Comparison of ENCODE assay signal across 10 cellular contexts in the genomic region with DNA sequence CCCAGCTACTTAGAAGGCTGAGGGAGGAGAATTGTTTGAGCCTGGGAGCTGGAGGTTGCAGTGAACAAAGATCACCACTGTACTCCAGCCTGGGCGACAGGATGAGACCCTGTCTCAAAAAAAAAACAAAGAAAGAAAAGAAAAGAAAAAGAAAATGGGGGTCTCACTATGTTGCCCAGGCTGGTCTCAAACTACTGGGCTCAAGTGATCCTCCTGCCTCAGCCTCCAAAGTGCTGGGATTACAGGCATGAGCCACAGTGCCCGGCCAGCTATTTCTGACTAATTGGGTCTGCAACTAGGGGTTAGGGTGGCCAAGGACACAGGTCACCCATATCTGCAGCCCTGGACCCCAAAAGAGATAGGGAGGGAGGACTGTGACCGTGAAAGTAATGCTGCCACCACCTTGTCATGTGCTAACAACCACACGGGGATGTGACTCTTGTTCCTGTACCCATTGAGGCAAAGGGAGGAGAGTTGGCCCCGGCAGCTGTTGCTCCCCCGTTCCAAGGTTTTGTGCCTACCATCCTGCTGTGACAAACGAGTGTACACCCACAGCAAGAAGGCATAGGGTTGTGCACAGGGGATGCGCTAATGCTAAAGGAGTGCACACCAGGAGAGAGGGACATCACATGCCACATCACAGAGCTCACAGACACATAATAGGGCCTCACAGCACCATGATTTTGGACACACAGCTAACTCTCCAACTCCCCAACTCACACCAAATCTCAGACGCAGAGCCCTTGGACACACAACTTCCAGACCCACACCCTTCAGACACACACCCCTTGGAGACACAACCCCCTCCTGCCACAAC. TPM values are rescaled to one million over a fixed set of nuclear protein-coding genes. Genes with fewer than 3 reads are reported as not detected.
DNase-seq lines count a peak whose midpoint lies in the region; ATAC-seq and TF ChIP-seq lines count a peak whose summit lies in the region.
"Had no signal": no experiment of that assay in that cellular context is flagged by ENCODE, and none has a peak within 500 bp of the region (broad histone marks: within the 10 kb centered on the region; RNA-seq: fewer than 3 reads in every experiment).

No MANE protein-coding gene starts in this region.

- H3K27me3 Mint-ChIP-seq in chondrocyte (ENCODE audit: low read depth) = no peaks in the 10 kb centered on the region

- H3K36me3 Mint-ChIP-seq in chondrocyte (ENCODE audit: low read depth) = no peaks in the 10 kb centered on the region

- H3K36me3 ChIP-seq in neutrophil = peaks cover 22% of the 10 kb centered on the region

- peak; percentile 24 for ATAC-seq in HG03342 (IDR thresholded peaks at IDR 0.05; ENCODE audit: unreplicated experiment)
- ATAC-seq in foreskin keratinocyte = no peak
- no peak for ATAC-seq in GM21360 (IDR thresholded peaks at IDR 0.05; ENCODE audit: unreplicated experiment)

- H3K4me3 Mint-ChIP-seq in chondrocyte (ENCODE audit: unreplicated experiment) = peak overlapping the region; percentile 55

- H3K27ac Mint-ChIP-seq in chondrocyte (ENCODE audit: unreplicated experiment) = no peak overlapping the region

- peaks cover 31 to 41% of the 10 kb centered on the region in 2 experiments for H3K4me1 ChIP-seq in neutrophil (ENCODE audit: control insufficient read depth in 1 of 2, insufficient read depth in 1 of 2, low read depth in 1 of 2, low read length in 1 of 2)
- no peaks in the 10 kb centered on the region for H3K4me1 ChIP-seq in foreskin keratinocyte

- H3K4me1 Mint-ChIP-seq in chondrocyte (ENCODE audit: low read depth) = peaks cover 25% of the 10 kb centered on the region

- H3K4me3 ChIP-seq in GM12875 (ENCODE audit: low read depth, low read length) (peak overlapping the region; percentile 57), neutrophil (ENCODE audit: low read depth in 1 of 2, low read length in 1 of 2) (peak overlapping the region; percentile 37 to 48)

- H3K9me3 ChIP-seq in neutrophil = no peaks in the 10 kb centered on the region

- H3K27me3 ChIP-seq in neutrophil = no peaks in the 10 kb centered on the region
- no peaks in the 10 kb centered on the region for H3K27me3 ChIP-seq in foreskin keratinocyte

- no peak for TF ChIP-seq CTCF in GM12875 (IDR thresholded peaks at IDR 0.05; ENCODE audit: borderline replicate concordance, insufficient read depth, low read depth, low read length)
- TF ChIP-seq CTCF in chondrocyte (IDR thresholded peaks at IDR 0.05) = no peak
- no peak for TF ChIP-seq CTCF in neutrophil (IDR thresholded peaks at IDR 0.05)
- TF ChIP-seq CTCF in foreskin keratinocyte (conservative IDR thresholded peaks at IDR 0.05) = no peak

- no peaks in the 10 kb centered on the region for H3K9me3 Mint-ChIP-seq in chondrocyte (ENCODE audit: low read depth)

- DNase-seq in chondrocyte (ENCODE audit: low spot score) (no peak), CD1c-positive myeloid dendritic cell (ENCODE audit: extremely low spot score) (no peak), foreskin keratinocyte (no peak), AML-193 (lab: John Stamatoyannopoulos, UW) (no peak)
- DNase-seq: SIG-M5 had no signal

- no peak overlapping the region for H3K27ac ChIP-seq in neutrophil
- H3K27ac ChIP-seq in foreskin keratinocyte = no peak overlapping the region

RNA-seq across cellular contexts. Expression of a gene that starts 0.6 kb away (rescaled TPM):
- 1.2 to 1.4 TPM in 2 of 3 replicates, not detected in the other for total RNA-seq in chondrocyte
- 0.18 TPM in 1 of 2 replicates, not detected in the other for total RNA-seq in foreskin keratinocyte
- 0.51 and 0.66 TPM in 2 replicates for polyA plus RNA-seq in foreskin keratinocyte
- total RNA-seq: myocyte had no signal

RNA-seq across cellular contexts. Expression of a gene that starts 22.5 kb away (rescaled TPM):
- total RNA-seq in chondrocyte (14.5 to 29.6 TPM (median 14.6 TPM) in 3 replicates), foreskin keratinocyte (21.7 and 21.8 TPM in 2 replicates)
- 29.3 and 33.1 TPM in 2 replicates for polyA plus RNA-seq in foreskin keratinocyte

RNA-seq across cellular contexts. Expression of a gene that starts 22.6 kb away (rescaled TPM):
- total RNA-seq in chondrocyte (64.8 to 68.9 TPM (median 66.5 TPM) in 3 replicates), foreskin keratinocyte (118 and 132 TPM in 2 replicates)
- polyA plus RNA-seq in foreskin keratinocyte = 154 TPM in 2 replicates

RNA-seq across cellular contexts. Expression of a gene that starts 31.2 kb away (rescaled TPM):
- total RNA-seq in chondrocyte (21.9 to 27.1 TPM (median 26.0 TPM) in 3 replicates), foreskin keratinocyte (25.8 and 30.1 TPM in 2 replicates)
- 34.4 and 36.5 TPM in 2 replicates for polyA plus RNA-seq in foreskin keratinocyte

RNA-seq across cellular contexts. Expression of a gene that starts 33.8 kb away (rescaled TPM):
- total RNA-seq in chondrocyte (6.4 to 13.4 TPM (median 8.3 TPM) in 3 replicates), foreskin keratinocyte (27.1 and 30.2 TPM in 2 replicates)
- 40.5 and 45.7 TPM in 2 replicates for polyA plus RNA-seq in foreskin keratinocyte
